In the genomic region with DNA sequence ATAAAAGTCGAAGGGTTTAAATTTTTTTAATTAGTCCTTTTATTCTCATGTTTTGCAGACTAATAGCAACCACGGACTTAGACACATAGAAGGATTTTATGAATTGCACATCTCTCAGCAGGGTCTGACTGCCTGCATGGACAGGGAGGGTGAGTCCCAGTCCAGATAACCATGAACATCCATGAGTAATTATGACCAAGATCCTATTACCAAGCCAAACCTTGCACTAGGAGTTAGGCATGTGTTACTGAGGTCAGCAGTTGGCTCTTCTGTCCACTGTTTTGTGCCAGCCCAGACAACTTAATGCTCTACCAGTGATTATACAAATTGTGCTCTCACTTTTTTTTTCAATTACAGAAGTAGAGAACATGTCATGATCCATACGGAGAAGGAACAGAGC, we compare ENCODE assay signal across 17 cellular contexts.
DNase-seq lines count a peak whose midpoint lies in the region; ATAC-seq and TF ChIP-seq lines count a peak whose summit lies in the region.
"Had no signal": no experiment of that assay in that cellular context is flagged by ENCODE, and none has a peak within 500 bp of the region (broad histone marks: within the 10 kb centered on the region; RNA-seq: fewer than 3 reads in every experiment).

No MANE protein-coding gene starts in this region.

- intact Hi-C loops in psoas muscle (cut with DNase I): no loop called here

- no peaks in the 10 kb centered on the region for H3K9me3 ChIP-seq in psoas muscle
- H3K9me3 ChIP-seq: A549, HAP-1 had no signal

- peak; percentile 80 to 97 (median 89) for ATAC-seq in psoas muscle
- no peak for ATAC-seq in esophagus mucosa
- ATAC-seq in HG02981 (IDR thresholded peaks at IDR 0.05; ENCODE audit: unreplicated experiment): no peak
- ATAC-seq: A549 had no signal

- H3K4me3 ChIP-seq in AG10803 (ENCODE audit: low read length) (no peak overlapping the region), epithelial cell of esophagus (ENCODE audit: low read length) (no peak overlapping the region), psoas muscle (no peak overlapping the region)
- H3K4me3 ChIP-seq: A549, HAP-1 had no signal

- no peaks in the 10 kb centered on the region for H3K4me1 ChIP-seq in psoas muscle
- H3K4me1 ChIP-seq: A549, HAP-1 had no signal

- peak; percentile 52 for DNase-seq in AG10803 (ENCODE audit: low read depth)
- peak; percentile 36 for DNase-seq in HT1080 (ENCODE audit: low read depth)
- DNase-seq in epithelial cell of esophagus (ENCODE audit: low read depth): peak; percentile 10
- DNase-seq in psoas muscle: no peak
- no peak for DNase-seq in NOMO-1 treated with dmso at 0.1 percent for 144 hours (lab: John Stamatoyannopoulos, UW; ENCODE audit: unreplicated experiment)
- DNase-seq: Calu3; CD4-positive, alpha-beta T cell; DMS53; NCI-H187; NCI-H446; NCI-H748 treated with DMSO at 0.1 percent for 48 hours had no signal

- TF ChIP-seq CTCF in AG10803 (conservative IDR thresholded peaks at IDR 0.05; ENCODE audit: low read length): no peak
- TF ChIP-seq CTCF in epithelial cell of esophagus (IDR thresholded peaks at IDR 0.05; ENCODE audit: insufficient read depth, low read depth, low read length, missing control alignments): no peak
- TF ChIP-seq CTCF in psoas muscle (IDR thresholded peaks at IDR 0.05): no peak

- no peaks in the 10 kb centered on the region for H3K27me3 ChIP-seq in psoas muscle (ENCODE audit: insufficient read depth in 3 of 3, low read length in 2 of 3)

- no peak overlapping the region for H3K27ac ChIP-seq in psoas muscle
- H3K27ac ChIP-seq: A549, HL-60, RWPE1 had no signal

- H3K36me3 ChIP-seq in psoas muscle (ENCODE audit: insufficient read depth in 1 of 2, low read depth in 1 of 2): no peaks in the 10 kb centered on the region
- H3K36me3 ChIP-seq: HAP-1 had no signal

- WGBS in psoas muscle, 3 donors: 28 to 44% (median 36%) methylated on average over 3 of the region's 3 CpGs

Comparison
In these comparisons a context has a peak if more than half of its experiments do, and no peak if none do; other contexts are left out.
1. DNase-seq: peak in AG10803 (single experiment), HT1080 (single experiment) and epithelial cell of esophagus (single experiment); none in psoas muscle (0 of 2) and NOMO-1 treated with dmso at 0.1 percent for 144 hours (single experiment).
2. ATAC-seq: peak in psoas muscle (4 of 4); none in esophagus mucosa (single experiment) and HG02981 (single experiment).